ENCODE assay signal across 11 cellular contexts in genomic region chr20:60062431-60063336, GRCh38.
A peak's percentile ranks its signal among the peaks of the same experiment; 100 is the strongest.
DNase-seq lines count a peak whose midpoint lies in the region; ATAC-seq and TF ChIP-seq lines count a peak whose summit lies in the region.
"Had no signal": no experiment of that assay in that cellular context is flagged by ENCODE, and none has a peak within 500 bp of the region (broad histone marks: within the 10 kb centered on the region; RNA-seq: fewer than 3 reads in every experiment).

No MANE protein-coding gene starts in this region.

- DNase-seq in NCI-H1417 (lab: John Stamatoyannopoulos, UW) (peak in 2 of 3 experiments; percentile 15 to 67), NCI-H1417 treated with DMSO at 0.1 percent for 48 hours (lab: John Stamatoyannopoulos, UW) (no peak), caudate nucleus (lab: John Stamatoyannopoulos, UW) (peak in 40 of 61 donors; percentile 12 to 69 (median 34)), mesenchymal stem cell (peak; percentile 26), upper lobe of right lung (no peak), SKM-1 treated with dmso at 0.1 percent for 144 hours (lab: John Stamatoyannopoulos, UW; ENCODE audit: unreplicated experiment) (no peak)
- no peak for DNase-seq in stimulated activated CD4-positive, alpha-beta T cell treated with anti-CD3 and anti-CD28 coated beads, Interleukin-2, amount 100 ng/mL, for 48 hours
- DNase-seq: NCI-H146; stimulated activated CD4-positive, alpha-beta T cell treated with anti-CD3 and anti-CD28 coated beads, Interleukin-4, amount 100 ng/mL, for 24 hours had no signal

- peak overlapping the region; percentile 40 for H2AK5ac ChIP-seq in mesenchymal stem cell (ENCODE audit: low read length, severe bottlenecking)

- H3K27me3 ChIP-seq in mesenchymal stem cell (ENCODE audit: control insufficient read depth in 1 of 2, insufficient read depth in 1 of 2, low read length in 2 of 2) (peaks cover 0 to 24% of the 10 kb centered on the region in 2 experiments), upper lobe of right lung (no peaks in the 10 kb centered on the region)

- no peak overlapping the region for H2BK15ac ChIP-seq in mesenchymal stem cell (ENCODE audit: low read depth, poor library complexity, severe bottlenecking)

- H3K79me1 ChIP-seq in mesenchymal stem cell (replicated peaks; ENCODE audit: low read length, poor library complexity, severe bottlenecking), result no peaks in the 10 kb centered on the region

- H3K14ac ChIP-seq in mesenchymal stem cell (ENCODE audit: low read length in 2 of 2), result no peak overlapping the region

- ATAC-seq in upper lobe of right lung (no peak), GM21360 (IDR thresholded peaks at IDR 0.05; ENCODE audit: unreplicated experiment) (no peak)

- no peak overlapping the region for H2BK5ac ChIP-seq in mesenchymal stem cell (ENCODE audit: low read depth, low read length, poor library complexity, severe bottlenecking)

- intact Hi-C loops in upper lobe of right lung (cut with DNase I), result no loop called here

- H3K9ac ChIP-seq in mesenchymal stem cell (ENCODE audit: low read length), result peak overlapping the region; percentile 74

- peak overlapping the region; percentile 61 for H3K27ac ChIP-seq in caudate nucleus (ENCODE audit: low read depth, low read length)
- H3K27ac ChIP-seq in mesenchymal stem cell (ENCODE audit: low read length, poor library complexity, severe bottlenecking), result peak overlapping the region; percentile 72
- peak overlapping the region; percentile 8 for H3K27ac ChIP-seq in upper lobe of right lung
- H3K27ac ChIP-seq: 22Rv1 had no signal

- H2AFZ ChIP-seq in mesenchymal stem cell (ENCODE audit: low read depth, low read length), result no peak overlapping the region

- H3K4me3 ChIP-seq in mesenchymal stem cell (ENCODE audit: insufficient read depth in 1 of 2, low read depth in 1 of 2, low read length in 2 of 2) (peak overlapping the region in 1 of 2 experiments; percentile 68), upper lobe of right lung (no peak overlapping the region)

- H3K4me2 ChIP-seq in mesenchymal stem cell (ENCODE audit: low read length, poor library complexity, severe bottlenecking), result no peak overlapping the region

- peaks cover 7% of the 10 kb centered on the region for H3K9me3 ChIP-seq in mesenchymal stem cell (ENCODE audit: control insufficient read depth, low read length)
- H3K9me3 ChIP-seq in upper lobe of right lung, result no peaks in the 10 kb centered on the region

- no peak overlapping the region for H4K8ac ChIP-seq in mesenchymal stem cell (ENCODE audit: low read length)

- H3K4me1 ChIP-seq in mesenchymal stem cell (ENCODE audit: control insufficient read depth, insufficient read depth, low read depth, low read length) (peaks cover 26% of the 10 kb centered on the region), upper lobe of right lung (peaks cover 12% of the 10 kb centered on the region)

- no peak for TF ChIP-seq CTCF in upper lobe of right lung (IDR thresholded peaks at IDR 0.05)

- H3K4ac ChIP-seq in mesenchymal stem cell (ENCODE audit: low read depth in 1 of 2, low read length in 2 of 2), result no peak overlapping the region

- H2BK120ac ChIP-seq in mesenchymal stem cell (ENCODE audit: low read depth, low read length), result no peak overlapping the region

- H3K23ac ChIP-seq in mesenchymal stem cell (ENCODE audit: low read length in 2 of 2), result no peak overlapping the region

- H3K18ac ChIP-seq in mesenchymal stem cell (ENCODE audit: low read depth in 1 of 2, low read length in 2 of 2), result peak overlapping the region in 1 of 2 experiments; percentile 17

- peak overlapping the region; percentile 6 for H4K91ac ChIP-seq in mesenchymal stem cell (ENCODE audit: low read length)

- H3K36me3 ChIP-seq in mesenchymal stem cell (ENCODE audit: control insufficient read depth in 1 of 2, insufficient read depth in 2 of 2, low read depth in 1 of 2, low read length in 2 of 2) (no peaks in the 10 kb centered on the region), upper lobe of right lung (no peaks in the 10 kb centered on the region)

- WGBS in mesenchymal stem cell, result 78% methylated on average over 25 of the region's 25 CpGs

- no peak overlapping the region for H2BK12ac ChIP-seq in mesenchymal stem cell (ENCODE audit: low read length in 2 of 2)

Comparison
In these comparisons a context has a peak if more than half of its experiments do, and no peak if none do; other contexts are left out.
1. DNase-seq: peak in NCI-H1417 (2 of 3), caudate nucleus (40 of 61) and mesenchymal stem cell (single experiment); none in NCI-H1417 treated with DMSO at 0.1 percent for 48 hours (single experiment), upper lobe of right lung (single experiment), stimulated activated CD4-positive, alpha-beta T cell treated with anti-CD3 and anti-CD28 coated beads, Interleukin-2, amount 100 ng/mL, for 48 hours (0 of 2) and SKM-1 treated with dmso at 0.1 percent for 144 hours (single experiment).
2. H3K27ac ChIP-seq: peak in every context shown above with its lines; median percentile 72 in mesenchymal stem cell; 61 in caudate nucleus; 8 in upper lobe of right lung.